10 cellular contexts compared by ENCODE assay signal in the genomic region with DNA sequence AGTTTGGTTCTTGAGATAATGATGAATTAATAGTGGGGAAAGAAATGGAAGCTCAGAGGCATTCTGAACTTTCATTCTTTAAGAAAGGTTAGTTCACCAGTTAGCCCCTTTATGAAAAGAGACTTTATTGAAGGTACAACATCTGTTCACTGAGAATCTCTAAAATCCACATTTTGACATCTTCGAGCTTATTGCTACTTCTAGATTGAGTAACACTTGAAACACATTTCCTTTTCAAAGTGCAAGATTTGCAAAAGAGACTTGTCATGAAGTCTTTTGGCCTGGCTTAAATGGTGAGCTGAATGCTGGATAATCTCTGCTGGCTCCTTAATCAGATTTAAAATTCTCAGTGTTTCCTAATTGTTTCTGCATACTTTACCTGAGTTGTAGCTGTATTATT. TPM values are rescaled to one million over a fixed set of nuclear protein-coding genes. Genes with fewer than 3 reads are reported as not detected.
DNase-seq lines count a peak whose midpoint lies in the region; ATAC-seq and TF ChIP-seq lines count a peak whose summit lies in the region.
"Had no signal": no experiment of that assay in that cellular context is flagged by ENCODE, and none has a peak within 500 bp of the region (broad histone marks: within the 10 kb centered on the region; RNA-seq: fewer than 3 reads in every experiment).

No MANE protein-coding gene starts in this region.

- no peaks in the 10 kb centered on the region for H3K27me3 Mint-ChIP-seq in CD4-positive, alpha-beta T cell
- no peaks in the 10 kb centered on the region for H3K27me3 Mint-ChIP-seq in IgD-negative memory B cell
- H3K27me3 Mint-ChIP-seq in nephron progenitor cell (ENCODE audit: low read depth, poor library complexity) = peaks cover 4% of the 10 kb centered on the region

- intact Hi-C loops in CD4-positive, alpha-beta T cell (cut with DNase I, micrococcal nuclease) = loop anchor here in 1 of 2 experiments (1.0 kb wide), 1 partner anchor 37 kb away; no protein-coding TSS in a partner anchor

- no peaks in the 10 kb centered on the region for H3K9me3 Mint-ChIP-seq in CD4-positive, alpha-beta T cell
- no peaks in the 10 kb centered on the region for H3K9me3 Mint-ChIP-seq in IgD-negative memory B cell
- H3K9me3 Mint-ChIP-seq in nephron progenitor cell = peaks cover under 1% of the 10 kb centered on the region

- TF ChIP-seq CTCF in CD4-positive, alpha-beta T cell (IDR thresholded peaks at IDR 0.05) = no peak
- TF ChIP-seq CTCF in nephron progenitor cell (IDR thresholded peaks at IDR 0.05) = no peak

- no peaks in the 10 kb centered on the region for H3K27me3 ChIP-seq in CD4-positive, alpha-beta T cell (ENCODE audit: control insufficient read depth, insufficient read depth, low read length)
- H3K27me3 ChIP-seq: MG63 had no signal

- peak; percentile 40 for ATAC-seq in CD4-positive, alpha-beta T cell (ENCODE audit: poor library complexity)

- no peak for DNase-seq in CD4-positive, alpha-beta T cell
- peak; percentile 34 for DNase-seq in amniotic epithelial cell (ENCODE audit: low read depth)
- no peak for DNase-seq in nephron progenitor cell
- DNase-seq in inferior parietal cortex (ENCODE audit: extremely low spot score) = no peak
- no peak for DNase-seq in NAMALWA (ENCODE audit: low spot score)
- DNase-seq in stimulated activated CD4-positive, alpha-beta T cell treated with anti-CD3 and anti-CD28 coated beads, Interleukin-12 subunit alpha, Interleukin-12 subunit beta, amount 100 ng/mL, for 4 hours = no peak
- DNase-seq: amygdala, MG63, NCI-H510A had no signal

- CTCF ChIA-PET in CD4-positive, alpha-beta T cell (lab: Charles Lee) = interaction anchor here (0.7 to 3.5 kb wide), 11 partner anchors 10 to 837 kb away, joined by 3 to 9 read pairs (median 3); no protein-coding TSS in a partner anchor

- H3K27ac ChIP-seq in CD4-positive, alpha-beta T cell (ENCODE audit: low read depth, low read length) = peak overlapping the region; percentile 8

- peaks cover 84% of the 10 kb centered on the region for H3K4me1 Mint-ChIP-seq in CD4-positive, alpha-beta T cell (ENCODE audit: low read depth)
- H3K4me1 Mint-ChIP-seq in IgD-negative memory B cell = peaks cover 43 to 46% (median 45%) of the 10 kb centered on the region in 3 donors
- peaks cover 4% of the 10 kb centered on the region for H3K4me1 Mint-ChIP-seq in nephron progenitor cell

- POLR2A ChIA-PET in CD4-positive, alpha-beta T cell (lab: Charles Lee) = interaction anchor here (0.7 to 12.0 kb wide), 13 partner anchors 9 to 183 kb away, joined by 3 to 176 read pairs (median 6); a partner anchor contains a TSS

- H3K36me3 Mint-ChIP-seq in CD4-positive, alpha-beta T cell (ENCODE audit: low read depth) = peaks cover 36% of the 10 kb centered on the region
- peaks cover 9% of the 10 kb centered on the region for H3K36me3 Mint-ChIP-seq in IgD-negative memory B cell
- peaks cover 1% of the 10 kb centered on the region for H3K36me3 Mint-ChIP-seq in nephron progenitor cell (ENCODE audit: low read depth)

- peak overlapping the region; percentile 5 for H3K4me3 Mint-ChIP-seq in CD4-positive, alpha-beta T cell
- H3K4me3 Mint-ChIP-seq in IgD-negative memory B cell (peak overlapping the region in 1 of 4 donors; percentile 5), nephron progenitor cell (no peak overlapping the region)

- H3K9me3 ChIP-seq in CD4-positive, alpha-beta T cell (ENCODE audit: control insufficient read depth, low read length) = no peaks in the 10 kb centered on the region
- H3K9me3 ChIP-seq: MG63 had no signal

- peak overlapping the region; percentile 85 for H3K27ac Mint-ChIP-seq in CD4-positive, alpha-beta T cell
- peak overlapping the region in 2 of 3 donors; percentile 40 to 55 for H3K27ac Mint-ChIP-seq in IgD-negative memory B cell
- peak overlapping the region; percentile 5 for H3K27ac Mint-ChIP-seq in nephron progenitor cell

RNA-seq across cellular contexts. Expression of a gene that starts 42.3 kb away (rescaled TPM):
- 10 to 100 TPM; 74.5 to 75.2 TPM for total RNA-seq in CD4-positive, alpha-beta T cell
- 57.6 TPM for polyA plus RNA-seq in IgD-negative memory B cell

RNA-seq across cellular contexts. Expression of a gene that starts 45.7 kb away (rescaled TPM):
- total RNA-seq in CD4-positive, alpha-beta T cell = 10 to 100 TPM in 1 of 2 experiments, 1 to 10 TPM in 1; 9.3 to 11.6 TPM
- 18.5 TPM for polyA plus RNA-seq in IgD-negative memory B cell

Comparison
In these comparisons a context has a peak if more than half of its experiments do, and no peak if none do; other contexts are left out.
1. H3K27ac Mint-ChIP-seq: peak in every context shown above with its lines; median percentile 85 in CD4-positive, alpha-beta T cell; 48 in IgD-negative memory B cell; 5 in nephron progenitor cell.